ENCODE assay signal across 20 cellular contexts in genomic region chr12:15592934-15593333, GRCh38.
DNase-seq lines count a peak whose midpoint lies in the region; ATAC-seq and TF ChIP-seq lines count a peak whose summit lies in the region.
"Had no signal": no experiment of that assay in that cellular context is flagged by ENCODE, and none has a peak within 500 bp of the region (broad histone marks: within the 10 kb centered on the region; RNA-seq: fewer than 3 reads in every experiment).

No MANE protein-coding gene starts in this region.

- H3K9me3 Mint-ChIP-seq in endodermal cell: no peaks in the 10 kb centered on the region
- no peaks in the 10 kb centered on the region for H3K9me3 Mint-ChIP-seq in activated CD4-positive, alpha-beta memory T cell treated with anti-CD3 and anti-CD28 coated beads, Interleukin-2, amount 10 ng/mL, durations not matched to agents 7 days and 5 days
- H3K9me3 Mint-ChIP-seq: activated naive CD4-positive, alpha-beta T cell treated with anti-CD3 and anti-CD28 coated beads, Interleukin-2, amount 50 U/mL, for 72 hours; activated T-cell treated with anti-CD3 and anti-CD28 coated beads, Interleukin-2, amount 50 U/mL, for 24 hours; stimulated activated naive CD8-positive, alpha-beta T cell treated with anti-CD3 and anti-CD28 coated beads, Interleukin-15, Interleukin-2, amounts not matched to agents 100 ng/mL and 50 ng/mL, for 24 hours had no signal

- no peak overlapping the region for H3K4me2 ChIP-seq in osteoblast (ENCODE audit: insufficient read depth, low read length)
- H3K4me2 ChIP-seq: PC-9 had no signal

- no peaks in the 10 kb centered on the region for H3K36me3 ChIP-seq in Panc1 (ENCODE audit: control insufficient read depth, insufficient read depth, low read length)
- H3K36me3 ChIP-seq in endodermal cell (ENCODE audit: control insufficient read depth, insufficient read depth, low read length): no peaks in the 10 kb centered on the region
- no peaks in the 10 kb centered on the region for H3K36me3 ChIP-seq in osteoblast (ENCODE audit: insufficient read depth, low read length)
- H3K36me3 ChIP-seq: HAP-1, MG63, upper lobe of right lung had no signal

- in situ Hi-C loops in Panc1 (cut with HindIII; ENCODE audit: low pct_unique_long_range_greater_than_20kb, low sequenced_read_pairs): no loop called here

- no TSS peak for BruUV-seq in Panc1 (replicated peaks; lab: Mats Ljungman, UMichigan)

- DNase-seq in NCI-H748 (lab: John Stamatoyannopoulos, UW; ENCODE audit: unreplicated experiment) (peak; percentile 9), NCI-H748 treated with DMSO at 0.1 percent for 48 hours (lab: John Stamatoyannopoulos, UW) (no peak), Panc1 (ENCODE audit: low read depth, low spot score) (no peak), endodermal cell (no peak), osteoblast (ENCODE audit: insufficient read length, low spot score, missing footprints) (no peak), retina (no peak), left lobe of liver (ENCODE audit: low spot score) (no peak)
- DNase-seq in activated CD4-positive, alpha-beta memory T cell treated with anti-CD3 and anti-CD28 coated beads, Interleukin-2, amount 10 ng/mL, durations not matched to agents 7 days and 5 days: no peak
- DNase-seq: 8988T; activated T-cell treated with anti-CD3 and anti-CD28 coated beads, Interleukin-2, amount 50 U/mL, for 24 hours; effector memory CD4-positive, alpha-beta T cell; MG63; NCI-H2081 treated with DMSO at 0.1 percent for 48 hours; NCI-H524 treated with DMSO at 0.1 percent for 48 hours; PC-9; upper lobe of right lung had no signal

- ATAC-seq in Panc1: no peak
- no peak for ATAC-seq in left lobe of liver
- ATAC-seq: activated naive CD4-positive, alpha-beta T cell treated with anti-CD3 and anti-CD28 coated beads, Interleukin-2, amount 50 U/mL, for 72 hours; upper lobe of right lung had no signal

- H2AFZ ChIP-seq in osteoblast (ENCODE audit: low read length): no peak overlapping the region
- H2AFZ ChIP-seq: PC-9 had no signal

- H3K4me1 ChIP-seq in Panc1 (ENCODE audit: control insufficient read depth, insufficient read depth, low read length) (no peaks in the 10 kb centered on the region), endodermal cell (ENCODE audit: control insufficient read depth, insufficient read depth, low read length) (no peaks in the 10 kb centered on the region), osteoblast (ENCODE audit: insufficient read depth, low read length) (peaks cover 5% of the 10 kb centered on the region)
- H3K4me1 ChIP-seq: HAP-1 had no signal

- H3K27me3 ChIP-seq in Panc1 (ENCODE audit: control insufficient read depth, insufficient read depth, low read length): no peaks in the 10 kb centered on the region
- H3K27me3 ChIP-seq in endodermal cell (ENCODE audit: control insufficient read depth, insufficient read depth, low read length, poor library complexity, severe bottlenecking): no peaks in the 10 kb centered on the region
- no peaks in the 10 kb centered on the region for H3K27me3 ChIP-seq in osteoblast (ENCODE audit: insufficient read depth, low read length)
- H3K27me3 ChIP-seq: MG63, upper lobe of right lung had no signal

- H3K4me3 ChIP-seq in Panc1 (ENCODE audit: low read depth in 2 of 2, low read length in 2 of 2): no peak overlapping the region
- no peak overlapping the region for H3K4me3 ChIP-seq in endodermal cell (ENCODE audit: low read length)
- no peak overlapping the region for H3K4me3 ChIP-seq in osteoblast (ENCODE audit: insufficient read depth, low read length)
- H3K4me3 ChIP-seq: HAP-1, lung, MG63, PC-9, upper lobe of right lung had no signal

- CTCF ChIA-PET in Panc1 (lab: Charles Lee): no interaction called here
- CTCF ChIA-PET in activated CD4-positive, alpha-beta memory T cell treated with anti-CD3 and anti-CD28 coated beads, Interleukin-2, amount 10 ng/mL, durations not matched to agents 7 days and 5 days (lab: Charles Lee): interaction anchor here (0.9 to 3.7 kb wide), 4 partner anchors 8 to 305 kb away, joined by 3 to 31 read pairs (median 12); no protein-coding TSS in a partner anchor

- H4K20me1 ChIP-seq in osteoblast (ENCODE audit: insufficient read depth, low read length): no peaks in the 10 kb centered on the region

- WGBS in endodermal cell (ENCODE audit: insufficient coverage in 1 of 2, insufficient read length in 1 of 2), 2 experiments: 85 to 90% methylated on average over 3 to 4 of the region's 4 CpGs

- H3K4me1 Mint-ChIP-seq in endodermal cell: peaks cover 33% of the 10 kb centered on the region
- H3K4me1 Mint-ChIP-seq in activated CD4-positive, alpha-beta memory T cell treated with anti-CD3 and anti-CD28 coated beads, Interleukin-2, amount 10 ng/mL, durations not matched to agents 7 days and 5 days: peaks cover 11% of the 10 kb centered on the region

- TF ChIP-seq CTCF in Panc1 (IDR thresholded peaks at IDR 0.05) (peak; percentile 7; the same call in 1 of the 2 replicates), endodermal cell (conservative IDR thresholded peaks at IDR 0.05) (peak; percentile 69), osteoblast (IDR thresholded peaks at IDR 0.05; ENCODE audit: extremely low read depth, low read depth, low read length) (peak; percentile 25)

- no peak overlapping the region for H3K4me3 Mint-ChIP-seq in endodermal cell
- H3K4me3 Mint-ChIP-seq in activated CD4-positive, alpha-beta memory T cell treated with anti-CD3 and anti-CD28 coated beads, Interleukin-2, amount 10 ng/mL, durations not matched to agents 7 days and 5 days: no peak overlapping the region
- H3K4me3 Mint-ChIP-seq: activated T-cell treated with anti-CD3 and anti-CD28 coated beads, Interleukin-2, amount 50 U/mL, for 24 hours; stimulated activated naive CD8-positive, alpha-beta T cell treated with anti-CD3 and anti-CD28 coated beads, Interleukin-15, Interleukin-2, amounts not matched to agents 100 ng/mL and 50 ng/mL, for 24 hours had no signal

- no peak overlapping the region for H3K27ac Mint-ChIP-seq in endodermal cell
- no peak overlapping the region for H3K27ac Mint-ChIP-seq in activated CD4-positive, alpha-beta memory T cell treated with anti-CD3 and anti-CD28 coated beads, Interleukin-2, amount 10 ng/mL, durations not matched to agents 7 days and 5 days
- H3K27ac Mint-ChIP-seq: activated T-cell treated with anti-CD3 and anti-CD28 coated beads, Interleukin-2, amount 50 U/mL, for 24 hours; stimulated activated naive CD8-positive, alpha-beta T cell treated with anti-CD3 and anti-CD28 coated beads, Interleukin-15, Interleukin-2, amounts not matched to agents 100 ng/mL and 50 ng/mL, for 24 hours had no signal

- H3K36me3 Mint-ChIP-seq in endodermal cell (ENCODE audit: low read depth): no peaks in the 10 kb centered on the region
- no peaks in the 10 kb centered on the region for H3K36me3 Mint-ChIP-seq in activated CD4-positive, alpha-beta memory T cell treated with anti-CD3 and anti-CD28 coated beads, Interleukin-2, amount 10 ng/mL, durations not matched to agents 7 days and 5 days (ENCODE audit: low read depth)
- H3K36me3 Mint-ChIP-seq: activated naive CD4-positive, alpha-beta T cell treated with anti-CD3 and anti-CD28 coated beads, Interleukin-2, amount 50 U/mL, for 72 hours had no signal

- POLR2A ChIA-PET in Panc1 (lab: Charles Lee): no interaction called here
- POLR2A ChIA-PET in activated CD4-positive, alpha-beta memory T cell treated with anti-CD3 and anti-CD28 coated beads, Interleukin-2, amount 10 ng/mL, durations not matched to agents 7 days and 5 days (lab: Charles Lee): no interaction called here

- no peak overlapping the region for H3K9ac ChIP-seq in endodermal cell (ENCODE audit: extremely low read depth, low read length, poor library complexity, severe bottlenecking)

- intact Hi-C loops in Panc1 (cut with micrococcal nuclease; ENCODE audit: unreplicated experiment): no loop called here

- H3K9me3 ChIP-seq in Panc1 (ENCODE audit: control insufficient read depth, insufficient read depth, low read depth, low read length) (no peaks in the 10 kb centered on the region), endodermal cell (ENCODE audit: control insufficient read depth, low read length) (no peaks in the 10 kb centered on the region), osteoblast (ENCODE audit: low read depth, low read length) (no peaks in the 10 kb centered on the region)
- H3K9me3 ChIP-seq: HAP-1, MG63, upper lobe of right lung had no signal

- H3K27me3 Mint-ChIP-seq in endodermal cell (ENCODE audit: insufficient read depth): peaks cover 15% of the 10 kb centered on the region
- H3K27me3 Mint-ChIP-seq in activated CD4-positive, alpha-beta memory T cell treated with anti-CD3 and anti-CD28 coated beads, Interleukin-2, amount 10 ng/mL, durations not matched to agents 7 days and 5 days: no peaks in the 10 kb centered on the region

- no peaks in the 10 kb centered on the region for H3K79me2 ChIP-seq in osteoblast (ENCODE audit: insufficient read depth, low read length)

- no peak overlapping the region for H3K27ac ChIP-seq in Panc1 (ENCODE audit: low read length)
- H3K27ac ChIP-seq in endodermal cell (ENCODE audit: low read depth, low read length): no peak overlapping the region
- H3K27ac ChIP-seq in osteoblast (ENCODE audit: low read depth, low read length): no peak overlapping the region
- H3K27ac ChIP-seq: PC-9, upper lobe of right lung had no signal

Comparison
In these comparisons a context has a peak if more than half of its experiments do, and no peak if none do; other contexts are left out.
1. CTCF ChIP-seq: peak in every context shown above with its lines; median percentile 69 in endodermal cell; 25 in osteoblast; 7 in Panc1.